In genomic region chr10:1094112-1095057, GRCh38 we compare ENCODE assay signal across 14 cellular contexts. TPM values are rescaled to one million over a fixed set of nuclear protein-coding genes. Genes with fewer than 3 reads are reported as not detected.
A peak's percentile ranks its signal among the peaks of the same experiment; 100 is the strongest.
DNase-seq lines count a peak whose midpoint lies in the region; ATAC-seq and TF ChIP-seq lines count a peak whose summit lies in the region.
"Had no signal": no experiment of that assay in that cellular context is flagged by ENCODE, and none has a peak within 500 bp of the region (broad histone marks: within the 10 kb centered on the region; RNA-seq: fewer than 3 reads in every experiment).

No MANE protein-coding gene starts in this region.

- H3K9me3 ChIP-seq in aorta (ENCODE audit: control insufficient read depth, low read length) (no peaks in the 10 kb centered on the region), sigmoid colon (no peaks in the 10 kb centered on the region)
- H3K9me3 ChIP-seq: right lobe of liver, thoracic aorta had no signal

- peak; percentile 78 for ATAC-seq in GM19035 (IDR thresholded peaks at IDR 0.05; ENCODE audit: unreplicated experiment)
- ATAC-seq in HG02870 (IDR thresholded peaks at IDR 0.05; ENCODE audit: unreplicated experiment): peak; percentile 79
- no peak for ATAC-seq in aorta (ENCODE audit: low FRiP score)
- ATAC-seq: esophagus mucosa, right lobe of liver had no signal

- H3K4me1 ChIP-seq in aorta (ENCODE audit: control insufficient read depth in 1 of 2, insufficient read depth in 2 of 2, low read length in 2 of 2): no peaks in the 10 kb centered on the region
- peaks cover 0 to 11% (median 3%) of the 10 kb centered on the region in 4 donors for H3K4me1 ChIP-seq in sigmoid colon
- H3K4me1 ChIP-seq: right lobe of liver had no signal

- no peak overlapping the region for H3K27ac Mint-ChIP-seq in activated T-helper 1 cell treated with anti-CD3 and anti-CD28 coated beads, Interleukin-12 subunit alpha, Interleukin-12 subunit beta, Interleukin-2, Interleukin-4 antibody, amounts not matched to agents 30 ng/mL and 10 ng/mL and 1 ng/mL, durations not matched to agents 14 hours and 24 hours and 36 hours
- H3K27ac Mint-ChIP-seq: CD4-positive, CD25-positive, alpha-beta regulatory T cell; IgD-negative memory B cell had no signal

- no peak overlapping the region for H3K4me3 ChIP-seq in aorta (ENCODE audit: low read length in 2 of 2)
- H3K4me3 ChIP-seq in sigmoid colon: no peak overlapping the region
- H3K4me3 ChIP-seq: right lobe of liver, thoracic aorta had no signal

- TF ChIP-seq CTCF in sigmoid colon (IDR thresholded peaks at IDR 0.05): no peak

- no peak for TF ChIP-seq POLR2A in sigmoid colon (IDR thresholded peaks at IDR 0.05)

- peaks cover 30% of the 10 kb centered on the region for H3K36me3 Mint-ChIP-seq in activated T-helper 1 cell treated with anti-CD3 and anti-CD28 coated beads, Interleukin-12 subunit alpha, Interleukin-12 subunit beta, Interleukin-2, Interleukin-4 antibody, amounts not matched to agents 30 ng/mL and 10 ng/mL and 1 ng/mL, durations not matched to agents 14 hours and 24 hours and 36 hours (ENCODE audit: low read depth)

- H3K4me1 Mint-ChIP-seq in activated T-helper 1 cell treated with anti-CD3 and anti-CD28 coated beads, Interleukin-12 subunit alpha, Interleukin-12 subunit beta, Interleukin-2, Interleukin-4 antibody, amounts not matched to agents 30 ng/mL and 10 ng/mL and 1 ng/mL, durations not matched to agents 14 hours and 24 hours and 36 hours (ENCODE audit: low read depth): peaks cover 5% of the 10 kb centered on the region

- H3K27ac ChIP-seq in aorta (ENCODE audit: low read depth in 1 of 2, low read length in 2 of 2): no peak overlapping the region
- no peak overlapping the region for H3K27ac ChIP-seq in sigmoid colon
- H3K27ac ChIP-seq: right lobe of liver, thoracic aorta had no signal

- H3K36me3 ChIP-seq in aorta (ENCODE audit: control insufficient read depth in 1 of 2, insufficient read depth in 2 of 2, low read length in 1 of 2): peaks cover 5 to 8% of the 10 kb centered on the region in 2 donors
- peaks cover 9 to 72% (median 23%) of the 10 kb centered on the region in 4 donors for H3K36me3 ChIP-seq in sigmoid colon

- no peak overlapping the region for H3K4me3 Mint-ChIP-seq in activated T-helper 1 cell treated with anti-CD3 and anti-CD28 coated beads, Interleukin-12 subunit alpha, Interleukin-12 subunit beta, Interleukin-2, Interleukin-4 antibody, amounts not matched to agents 30 ng/mL and 10 ng/mL and 1 ng/mL, durations not matched to agents 14 hours and 24 hours and 36 hours
- H3K4me3 Mint-ChIP-seq: CD4-positive, CD25-positive, alpha-beta regulatory T cell; IgD-negative memory B cell had no signal

- H3K27me3 ChIP-seq in aorta (ENCODE audit: control insufficient read depth in 1 of 2, insufficient read depth in 2 of 2, low read length in 1 of 2) (no peaks in the 10 kb centered on the region), sigmoid colon (no peaks in the 10 kb centered on the region)
- H3K27me3 ChIP-seq: right lobe of liver had no signal

- no peak for TF ChIP-seq EP300 in sigmoid colon (IDR thresholded peaks at IDR 0.05)

- intact Hi-C loops in activated T-helper 1 cell treated with anti-CD3 and anti-CD28 coated beads, Interleukin-12 subunit alpha, Interleukin-12 subunit beta, Interleukin-2, Interleukin-4 antibody, amounts not matched to agents 30 ng/mL and 10 ng/mL and 1 ng/mL, durations not matched to agents 14 hours and 24 hours and 36 hours (cut with micrococcal nuclease): loop anchor here (1.0 to 5.0 kb wide), 6 partner anchors 8 to 812 kb away; partner anchors contain the start of gene WDR37
- intact Hi-C loops in aorta (cut with DNase I) (no loop called here), sigmoid colon (cut with DNase I) (no loop called here)

- 93 to 95% methylated on average over 15 of the region's 15 CpGs for WGBS in aorta, 2 donors
- 94 to 95% methylated on average over 15 of the region's 15 CpGs for WGBS in sigmoid colon, 2 donors

- no peaks in the 10 kb centered on the region for H3K9me3 Mint-ChIP-seq in activated T-helper 1 cell treated with anti-CD3 and anti-CD28 coated beads, Interleukin-12 subunit alpha, Interleukin-12 subunit beta, Interleukin-2, Interleukin-4 antibody, amounts not matched to agents 30 ng/mL and 10 ng/mL and 1 ng/mL, durations not matched to agents 14 hours and 24 hours and 36 hours
- H3K9me3 Mint-ChIP-seq: CD4-positive, CD25-positive, alpha-beta regulatory T cell; IgD-negative memory B cell had no signal

- peak; percentile 28 for DNase-seq in activated T-helper 1 cell treated with anti-CD3 and anti-CD28 coated beads, Interleukin-12 subunit alpha, Interleukin-12 subunit beta, Interleukin-2, Interleukin-4 antibody, amounts not matched to agents 30 ng/mL and 10 ng/mL and 1 ng/mL, durations not matched to agents 14 hours and 24 hours and 36 hours (ENCODE audit: low spot score)
- DNase-seq in stimulated activated CD4-positive, alpha-beta T cell treated with anti-CD3 and anti-CD28 coated beads, Interleukin-4, amount 100 ng/mL, for 1 hour: peak; percentile 57
- DNase-seq in aorta: no peak
- no peak for DNase-seq in OCI-M2 (lab: John Stamatoyannopoulos, UW; ENCODE audit: unreplicated experiment)
- no peak for DNase-seq in sigmoid colon
- no peak for DNase-seq in CD1c-positive myeloid dendritic cell (ENCODE audit: extremely low spot score)
- DNase-seq: RPMI8226 had no signal

- H3K27me3 Mint-ChIP-seq in activated T-helper 1 cell treated with anti-CD3 and anti-CD28 coated beads, Interleukin-12 subunit alpha, Interleukin-12 subunit beta, Interleukin-2, Interleukin-4 antibody, amounts not matched to agents 30 ng/mL and 10 ng/mL and 1 ng/mL, durations not matched to agents 14 hours and 24 hours and 36 hours (ENCODE audit: insufficient read depth): peaks cover 3% of the 10 kb centered on the region
- H3K27me3 Mint-ChIP-seq: CD4-positive, CD25-positive, alpha-beta regulatory T cell; IgD-negative memory B cell had no signal

RNA-seq across cellular contexts. Expression of gene WDR37, which starts 38.2 kb away (rescaled TPM):
- total RNA-seq in activated T-helper 1 cell treated with anti-CD3 and anti-CD28 coated beads, Interleukin-12 subunit alpha, Interleukin-12 subunit beta, Interleukin-2, Interleukin-4 antibody, amounts not matched to agents 30 ng/mL and 10 ng/mL and 1 ng/mL, durations not matched to agents 14 hours and 24 hours and 36 hours: 19.9 and 21.1 TPM in 2 replicates
- 10 to 100 TPM; 20.3 to 25.9 TPM for total RNA-seq in aorta
- polyA plus RNA-seq in aorta: 1 to 10 TPM; 3.9 to 8.6 TPM
- total RNA-seq in sigmoid colon: 10 to 100 TPM in 3 of 4 donors, 1 to 10 TPM in 1; 9.6 to 25.5 (median 18.6) TPM
- polyA plus RNA-seq in sigmoid colon: 10 to 100 TPM in 1 of 3 donors, 1 to 10 TPM in 2; 5.4 to 10.6 (median 7.2) TPM

RNA-seq across cellular contexts. Expression of gene IDI1, which starts 45.5 kb away (rescaled TPM):
- total RNA-seq in activated T-helper 1 cell treated with anti-CD3 and anti-CD28 coated beads, Interleukin-12 subunit alpha, Interleukin-12 subunit beta, Interleukin-2, Interleukin-4 antibody, amounts not matched to agents 30 ng/mL and 10 ng/mL and 1 ng/mL, durations not matched to agents 14 hours and 24 hours and 36 hours: 76.0 and 78.9 TPM in 2 replicates
- total RNA-seq in aorta (10 to 100 TPM; 28.6 to 39.3 TPM), sigmoid colon (10 to 100 TPM; 22.4 to 35.8 (median 32.1) TPM)
- polyA plus RNA-seq in aorta (10 to 100 TPM; 18.9 to 43.3 TPM), sigmoid colon (100 to 1,000 TPM in 2 of 3 donors, 10 to 100 TPM in 1; 91.3 to 223 (median 100) TPM)

Comparison
In these comparisons a context has a peak if more than half of its experiments do, and no peak if none do; other contexts are left out.
1. DNase-seq: peak in activated T-helper 1 cell treated with anti-CD3 and anti-CD28 coated beads, Interleukin-12 subunit alpha, Interleukin-12 subunit beta, Interleukin-2, Interleukin-4 antibody, amounts not matched to agents 30 ng/mL and 10 ng/mL and 1 ng/mL, durations not matched to agents 14 hours and 24 hours and 36 hours (single experiment) and stimulated activated CD4-positive, alpha-beta T cell treated with anti-CD3 and anti-CD28 coated beads, Interleukin-4, amount 100 ng/mL, for 1 hour (single experiment); none in aorta (0 of 2), OCI-M2 (single experiment), sigmoid colon (single experiment) and CD1c-positive myeloid dendritic cell (single experiment).